ENCODE assay signal across 7 cellular contexts in the genomic region with DNA sequence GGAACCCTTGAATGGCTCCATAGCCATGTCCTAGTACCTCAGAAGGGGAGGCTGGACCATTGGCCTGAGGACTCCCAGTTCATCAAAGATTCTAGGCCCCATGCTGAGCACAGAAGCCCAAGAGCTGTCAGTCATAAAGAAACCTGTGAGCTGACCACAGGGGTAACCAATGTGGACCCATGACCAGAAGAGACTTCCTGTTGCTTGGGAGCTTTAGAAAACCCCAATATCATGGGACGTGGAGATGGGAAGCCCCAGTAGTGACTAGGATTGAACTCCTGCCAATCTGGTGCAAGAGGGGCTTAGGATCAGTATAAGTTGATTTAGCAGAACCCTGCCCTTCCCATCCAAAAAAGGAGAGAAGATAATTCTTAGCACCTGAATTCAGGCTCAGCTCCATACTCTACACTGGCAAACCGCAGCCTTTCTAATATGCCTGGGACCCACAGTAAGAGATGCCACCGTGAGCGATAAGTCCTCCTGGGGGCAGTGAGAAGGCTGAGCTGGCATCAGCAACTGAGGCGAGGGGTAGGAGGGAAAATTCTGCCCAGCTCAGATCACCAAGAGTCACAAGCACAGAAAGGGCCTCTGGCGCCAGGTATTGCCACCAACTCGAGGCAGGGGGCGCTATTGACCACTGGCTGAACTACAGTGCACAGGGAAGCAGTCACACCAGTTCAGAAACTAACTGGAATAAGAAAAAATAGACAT.
DNase-seq lines count a peak whose midpoint lies in the region; ATAC-seq, FAIRE-seq and TF ChIP-seq lines count a peak whose summit lies in the region.

No MANE protein-coding gene starts in this region.

- 48 to 51% methylated on average over 8 of the region's 8 CpGs for WGBS in pancreas, 2 donors

- DNase-seq in ELF-1 (ENCODE audit: low read depth, low spot score) (peak; percentile 71), GM19239 (ENCODE audit: insufficient read length, low spot score) (peak; percentile 18), NOMO-1 treated with DMSO at 0.1 percent for 48 hours (lab: John Stamatoyannopoulos, UW; ENCODE audit: unreplicated experiment) (peak; percentile 52), cardiac fibroblast (ENCODE audit: low read depth in 2 of 2) (peak; percentile 10 to 26), pancreas (peak in 4 of 6 donors; percentile 12 to 80 (median 62))
- no peak for DNase-seq in activated effector memory CD4-positive, alpha-beta T cell treated with Interleukin-2 at 50 U/mL for 16 hours

- intact Hi-C loops in pancreas (cut with DNase I): no loop called here

- ATAC-seq in HG03097 (IDR thresholded peaks at IDR 0.05; ENCODE audit: low FRiP score, unreplicated experiment) (peak; percentile 86), pancreas (peak; percentile 35 to 82 (median 78))

- no peak overlapping the region for H3K27ac ChIP-seq in pancreas

- H3K36me3 ChIP-seq in pancreas: no peaks in the 10 kb centered on the region

- FAIRE-seq in GM19239 (lab: Jason Lieb, UNC) (no peak), pancreas (lab: Jason Lieb, UNC) (no peak)

- H3K4me1 ChIP-seq in pancreas: no peaks in the 10 kb centered on the region

- H3K4me3 ChIP-seq in cardiac fibroblast (replicated peaks in 1 of 2; ENCODE audit: low read depth in 2 of 2, low read length in 2 of 2): no peak overlapping the region
- no peak overlapping the region for H3K4me3 ChIP-seq in pancreas

- no peaks in the 10 kb centered on the region for H3K27me3 ChIP-seq in pancreas

- TF ChIP-seq CTCF in cardiac fibroblast (IDR thresholded peaks at IDR 0.05; ENCODE audit: low read depth, low read length): peak; percentile 64
- TF ChIP-seq CTCF in pancreas (IDR thresholded peaks at IDR 0.05): peak in 3 of 4 donors; percentile 20 to 48 (median 20)

- H3K9me3 ChIP-seq in pancreas: no peaks in the 10 kb centered on the region
